ENCODE assay signal across 14 cellular contexts in the genomic region with DNA sequence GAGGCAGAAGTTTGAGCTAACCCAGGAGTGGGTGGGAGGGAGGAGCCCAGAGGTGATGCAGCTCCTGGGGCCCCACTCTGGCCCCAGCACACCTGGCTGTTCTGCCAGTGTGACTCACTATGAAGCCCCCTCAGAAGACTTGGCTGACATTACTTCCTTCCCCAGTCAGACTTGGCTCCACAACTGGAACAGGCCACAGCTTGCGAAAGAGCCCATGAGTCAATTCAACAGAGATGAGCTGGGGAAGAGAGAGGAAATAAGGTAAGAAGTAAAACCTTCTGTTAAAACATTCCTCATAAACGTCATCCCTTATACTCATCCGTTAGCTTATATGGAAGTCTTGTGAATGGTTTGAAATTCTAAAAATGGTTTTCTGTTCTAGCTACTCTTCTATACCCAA.
A peak's percentile ranks its signal among the peaks of the same experiment; 100 is the strongest.
DNase-seq lines count a peak whose midpoint lies in the region; ATAC-seq, FAIRE-seq and TF ChIP-seq lines count a peak whose summit lies in the region.
"Had no signal": no experiment of that assay in that cellular context is flagged by ENCODE, and none has a peak within 500 bp of the region (broad histone marks: within the 10 kb centered on the region; RNA-seq: fewer than 3 reads in every experiment).

No MANE protein-coding gene starts in this region.

- TF ChIP-seq RAD21 in HepG2 (CRISPR knock-in tag; IDR thresholded peaks at IDR 0.05): no peak

- POLR2A ChIA-PET in HepG2 (lab: Yijun Ruan, JAX): no interaction called here

- no peak overlapping the region for H2BK120ac ChIP-seq in trophoblast cell (ENCODE audit: insufficient read depth, low read length, poor library complexity)

- H2AFZ ChIP-seq in trophoblast cell (ENCODE audit: insufficient read depth, low read length, poor library complexity) (no peak overlapping the region), HepG2 (ENCODE audit: low read length) (no peak overlapping the region)

- no TSS peak for BruUV-seq in HepG2 (replicated peaks; lab: Mats Ljungman, UMichigan)

- H3K9me3 ChIP-seq in trophoblast cell (ENCODE audit: insufficient read depth, low read depth, low read length) (no peaks in the 10 kb centered on the region), HepG2 (ENCODE audit: low read length) (no peaks in the 10 kb centered on the region)
- H3K9me3 ChIP-seq: HAP-1 had no signal

- CTCF ChIA-PET in HepG2 (lab: Yijun Ruan, JAX; ENCODE audit: low intra/inter-chr PET ratio, low total read pairs): no interaction called here

- H3K36me3 ChIP-seq in trophoblast cell (ENCODE audit: control insufficient read depth in 1 of 2, insufficient read depth in 2 of 2, low read length in 2 of 2) (no peaks in the 10 kb centered on the region), HepG2 (replicated peaks in 1 of 2; ENCODE audit: control insufficient read depth in 1 of 2, insufficient read depth in 2 of 2, low read length in 2 of 2) (no peaks in the 10 kb centered on the region)
- H3K36me3 ChIP-seq: HAP-1 had no signal

- TF ChIP-seq EP300 in HepG2 (IDR thresholded peaks at IDR 0.05; ENCODE audit: low read depth in 2 of 2, low read length in 2 of 2) (no peak), HepG2 (CRISPR knock-in tag; IDR thresholded peaks at IDR 0.05; ENCODE audit: borderline replicate concordance) (no peak)

- H3K4ac ChIP-seq in trophoblast cell (ENCODE audit: low read depth, low read length): no peak overlapping the region

- no peak overlapping the region for H4K8ac ChIP-seq in trophoblast cell (ENCODE audit: low read depth, low read length)

- intact Hi-C loops in HepG2 (cut with micrococcal nuclease; ENCODE audit: unreplicated experiment): no loop called here
- intact Hi-C loops in posterior vena cava (cut with DNase I): no loop called here

- no peaks in the 10 kb centered on the region for H3K79me1 ChIP-seq in trophoblast cell (ENCODE audit: low read length)

- no peak overlapping the region for H2AK5ac ChIP-seq in trophoblast cell (ENCODE audit: low read length)

- WGBS in trophoblast cell (ENCODE audit: extremely low coverage, insufficient coverage, insufficient read length): no CpG with 5 or more reads among the region's 3 CpGs
- 42% methylated on average over 3 of the region's 3 CpGs for WGBS in HepG2 (ENCODE audit: low lambda C conversion rate)

- no peak overlapping the region for H4K12ac ChIP-seq in trophoblast cell (ENCODE audit: low read depth, low read length)

- no peak for TF ChIP-seq CTCF in HepG2 (CRISPR knock-in tag; IDR thresholded peaks at IDR 0.05)

- no peak overlapping the region for H3K27ac ChIP-seq in trophoblast cell (ENCODE audit: low read depth, low read length)
- no peak overlapping the region for H3K27ac ChIP-seq in HepG2 (ENCODE audit: extremely low read length, insufficient read depth, low read length)

- no peak for FAIRE-seq in HepG2 (lab: Jason Lieb, UNC)
- FAIRE-seq: GM18507 had no signal

- no peak overlapping the region for H3K14ac ChIP-seq in trophoblast cell (ENCODE audit: low read length)

- ATAC-seq in HepG2 (no peak), GM21367 (IDR thresholded peaks at IDR 0.05; ENCODE audit: unreplicated experiment) (no peak)
- ATAC-seq: right cardiac atrium had no signal

- no peak overlapping the region for H2BK5ac ChIP-seq in trophoblast cell (ENCODE audit: low read depth, low read length, poor library complexity)

- H3K4me1 ChIP-seq in trophoblast cell (ENCODE audit: control insufficient read depth in 1 of 2, insufficient read depth in 2 of 2, low read length in 2 of 2) (no peaks in the 10 kb centered on the region), HepG2 (ENCODE audit: insufficient read depth, low read length) (no peaks in the 10 kb centered on the region)

- H3K79me2 ChIP-seq in trophoblast cell (ENCODE audit: control insufficient read depth, insufficient read depth, low read length, poor library complexity) (no peaks in the 10 kb centered on the region), HepG2 (ENCODE audit: insufficient read depth, low read length) (no peaks in the 10 kb centered on the region)

- no peak for TF ChIP-seq POLR2A in HepG2 (IDR thresholded peaks at IDR 0.05; ENCODE audit: insufficient read depth in 1 of 2, low read depth in 2 of 2, low read length in 2 of 2)

- no peak overlapping the region for H3K9ac ChIP-seq in trophoblast cell (ENCODE audit: low read length)
- no peak overlapping the region for H3K9ac ChIP-seq in HepG2 (ENCODE audit: insufficient read depth, low read depth, low read length)

- DNase-seq in EH (ENCODE audit: low read depth): peak; percentile 89
- peak; percentile 76 for DNase-seq in NOMO-1 treated with DMSO at 0.1 percent for 48 hours (lab: John Stamatoyannopoulos, UW; ENCODE audit: unreplicated experiment)
- peak; percentile 6 to 63 for DNase-seq in dermis microvascular lymphatic vessel endothelial cell (ENCODE audit: low read depth in 2 of 2)
- peak; percentile 29 to 35 for DNase-seq in trophoblast cell
- DNase-seq in HepG2 (ENCODE audit: low spot score): no peak
- no peak for DNase-seq in cerebellum (ENCODE audit: low spot score)
- no peak for DNase-seq in posterior vena cava (ENCODE audit: low spot score)
- DNase-seq: activated CD4-positive, alpha-beta T cell treated with anti-CD3 and anti-CD28 coated beads, Interleukin-2, amount 50 U/mL, for 1 hour; activated naive CD4-positive, alpha-beta T cell; right cardiac atrium; SHP77 treated with DMSO at 0.1 percent for 48 hours had no signal

- H4K20me1 ChIP-seq in HepG2 (ENCODE audit: insufficient read depth, low read length): no peaks in the 10 kb centered on the region

- H3K23ac ChIP-seq in trophoblast cell (ENCODE audit: low read length): no peak overlapping the region

- H3K4me3 ChIP-seq in trophoblast cell (ENCODE audit: low read depth, low read length): no peak overlapping the region
- H3K4me3 ChIP-seq in HepG2 (replicated peaks in 1 of 3; ENCODE audit: insufficient read depth in 1 of 3, low read depth in 2 of 3, low read length in 3 of 3): no peak overlapping the region
- H3K4me3 ChIP-seq: HAP-1 had no signal

- no peak overlapping the region for H4K91ac ChIP-seq in trophoblast cell (ENCODE audit: low read depth, low read length)

- H2BK12ac ChIP-seq in trophoblast cell (ENCODE audit: low read length): no peak overlapping the region

- no peak overlapping the region for H3K4me2 ChIP-seq in trophoblast cell (ENCODE audit: low read length)
- H3K4me2 ChIP-seq in HepG2 (ENCODE audit: low read depth, low read length): no peak overlapping the region

- no peaks in the 10 kb centered on the region for H3K27me3 ChIP-seq in trophoblast cell (ENCODE audit: insufficient read depth, low read length)
- no peaks in the 10 kb centered on the region for H3K27me3 ChIP-seq in HepG2 (ENCODE audit: control insufficient read depth in 1 of 2, insufficient read depth in 2 of 2, low read length in 2 of 2)

- no peak overlapping the region for H3K18ac ChIP-seq in trophoblast cell (ENCODE audit: low read length)

- in situ Hi-C loops in HepG2 (cut with HindIII; ENCODE audit: extremely low pct_ligation_motif_present, low pct_unique_long_range_greater_than_20kb): no loop called here

TF ChIP-seq in HepG2, 621 proteins besides CTCF, POLR2A, EP300 and RAD21:
- TF ChIP-seq PHF8 (CRISPR knock-in tag; IDR thresholded peaks at IDR 0.05) (no peak), CHCHD3 (CRISPR knock-in tag; IDR thresholded peaks at IDR 0.05) (no peak), ZNF121 (CRISPR knock-in tag; IDR thresholded peaks at IDR 0.05) (no peak), ZNF879 (CRISPR knock-in tag; IDR thresholded peaks at IDR 0.05) (no peak), GLMP (CRISPR knock-in tag; IDR thresholded peaks at IDR 0.05; ENCODE audit: borderline replicate concordance) (no peak)

Comparison
In these comparisons a context has a peak if more than half of its experiments do, and no peak if none do; other contexts are left out.
1. DNase-seq: peak in EH (single experiment), NOMO-1 treated with DMSO at 0.1 percent for 48 hours (single experiment), dermis microvascular lymphatic vessel endothelial cell (2 of 2) and trophoblast cell (2 of 2); none in HepG2 (single experiment), cerebellum (single experiment) and posterior vena cava (single experiment).